ENCODE assay signal across 9 cellular contexts in genomic region chr3:155753038-155753647, GRCh38. TPM values are rescaled to one million over a fixed set of nuclear protein-coding genes. Genes with fewer than 3 reads are reported as not detected.
DNase-seq lines count a peak whose midpoint lies in the region; ATAC-seq and TF ChIP-seq lines count a peak whose summit lies in the region.
"Had no signal": no experiment of that assay in that cellular context is flagged by ENCODE, and none has a peak within 500 bp of the region (broad histone marks: within the 10 kb centered on the region; RNA-seq: fewer than 3 reads in every experiment).

No MANE protein-coding gene starts in this region.

- no peak overlapping the region for H3K27ac Mint-ChIP-seq in stimulated activated naive CD8-positive, alpha-beta T cell treated with anti-CD3 and anti-CD28 coated beads, Interleukin-15, amount 100 ng/mL, for 72 hours
- H3K27ac Mint-ChIP-seq in naive thymus-derived CD4-positive, alpha-beta T cell = peak overlapping the region in 1 of 9 donors; percentile 18
- H3K27ac Mint-ChIP-seq in mesothelial cell of epicardium = no peak overlapping the region
- H3K27ac Mint-ChIP-seq: activated naive CD8-positive, alpha-beta T cell treated with anti-CD3 and anti-CD28 coated beads, Interleukin-2, amount 10 ng/mL, durations not matched to agents 7 days and 5 days had no signal

- no peaks in the 10 kb centered on the region for H3K36me3 ChIP-seq in adipocyte (ENCODE audit: control insufficient read depth, insufficient read depth, low read length, severe bottlenecking)
- H3K36me3 ChIP-seq in naive thymus-derived CD4-positive, alpha-beta T cell (ENCODE audit: control insufficient read depth in 2 of 3, insufficient read depth in 3 of 3, low read length in 3 of 3) = no peaks in the 10 kb centered on the region
- no peaks in the 10 kb centered on the region for H3K36me3 ChIP-seq in thyroid gland

- no peak for TF ChIP-seq CTCF in mesothelial cell of epicardium (IDR thresholded peaks at IDR 0.05; ENCODE audit: unreplicated experiment)
- TF ChIP-seq CTCF in thyroid gland (IDR thresholded peaks at IDR 0.05) = peak in 3 of 6 experiments; percentile 34 to 41 (median 40)

- peak; percentile 64 for ATAC-seq in stimulated activated naive CD8-positive, alpha-beta T cell treated with anti-CD3 and anti-CD28 coated beads, Interleukin-15, amount 100 ng/mL, for 72 hours
- ATAC-seq in stimulated activated naive CD8-positive, alpha-beta T cell treated with anti-CD3 and anti-CD28 coated beads, Interleukin-15, Interleukin-2, amounts not matched to agents 100 U/mL and 50 U/mL, for 24 hours = no peak
- peak; percentile 40 for ATAC-seq in naive thymus-derived CD4-positive, alpha-beta T cell
- ATAC-seq in HG02571 (IDR thresholded peaks at IDR 0.05; ENCODE audit: unreplicated experiment) = no peak

- POLR2A ChIA-PET in naive thymus-derived CD4-positive, alpha-beta T cell (lab: Charles Lee) = no interaction called here

- H3K36me3 Mint-ChIP-seq in naive thymus-derived CD4-positive, alpha-beta T cell = no peaks in the 10 kb centered on the region
- peaks cover 2% of the 10 kb centered on the region for H3K36me3 Mint-ChIP-seq in mesothelial cell of epicardium
- H3K36me3 Mint-ChIP-seq: activated naive CD8-positive, alpha-beta T cell treated with anti-CD3 and anti-CD28 coated beads, Interleukin-2, amount 10 ng/mL, durations not matched to agents 7 days and 5 days had no signal

- H3K9ac ChIP-seq in adipocyte (ENCODE audit: low read length) = no peak overlapping the region

- H3K9me3 ChIP-seq in adipocyte (ENCODE audit: control insufficient read depth, low read length) (no peaks in the 10 kb centered on the region), thyroid gland (no peaks in the 10 kb centered on the region)
- no peaks in the 10 kb centered on the region for H3K9me3 ChIP-seq in naive thymus-derived CD4-positive, alpha-beta T cell (ENCODE audit: control insufficient read depth in 2 of 3, low read length in 3 of 3)

- DNase-seq in stimulated activated naive CD8-positive, alpha-beta T cell treated with anti-CD3 and anti-CD28 coated beads, Interleukin-15, amount 100 ng/mL, for 72 hours = no peak
- DNase-seq in stimulated activated naive CD8-positive, alpha-beta T cell treated with anti-CD3 and anti-CD28 coated beads, Interleukin-15, Interleukin-2, amounts not matched to agents 100 U/mL and 50 U/mL, for 24 hours = no peak
- DNase-seq in NAMALWA (ENCODE audit: low spot score) (peak; percentile 68), adipocyte (ENCODE audit: low read depth) (peak; percentile 66), mesothelial cell of epicardium (ENCODE audit: low spot score in 2 of 2, unreplicated experiment in 2 of 2) (no peak), thyroid gland (no peak)
- DNase-seq in naive thymus-derived CD4-positive, alpha-beta T cell = peak in 3 of 9 donors; percentile 4 to 20 (median 9)
- DNase-seq: activated naive CD8-positive, alpha-beta T cell treated with anti-CD3 and anti-CD28 coated beads, Interleukin-2, amount 10 ng/mL, durations not matched to agents 7 days and 5 days had no signal

- H3K9me3 Mint-ChIP-seq in stimulated activated naive CD8-positive, alpha-beta T cell treated with anti-CD3 and anti-CD28 coated beads, Interleukin-15, amount 100 ng/mL, for 72 hours = no peaks in the 10 kb centered on the region
- no peaks in the 10 kb centered on the region for H3K9me3 Mint-ChIP-seq in naive thymus-derived CD4-positive, alpha-beta T cell
- H3K9me3 Mint-ChIP-seq in mesothelial cell of epicardium = no peaks in the 10 kb centered on the region
- H3K9me3 Mint-ChIP-seq: activated naive CD8-positive, alpha-beta T cell treated with anti-CD3 and anti-CD28 coated beads, Interleukin-2, amount 10 ng/mL, durations not matched to agents 7 days and 5 days had no signal

- 80 to 81% methylated on average over 11 of the region's 11 CpGs for WGBS in thyroid gland, 2 donors

- no peaks in the 10 kb centered on the region for H3K4me1 Mint-ChIP-seq in stimulated activated naive CD8-positive, alpha-beta T cell treated with anti-CD3 and anti-CD28 coated beads, Interleukin-15, amount 100 ng/mL, for 72 hours
- no peaks in the 10 kb centered on the region for H3K4me1 Mint-ChIP-seq in naive thymus-derived CD4-positive, alpha-beta T cell
- H3K4me1 Mint-ChIP-seq in mesothelial cell of epicardium = peaks cover 9% of the 10 kb centered on the region
- H3K4me1 Mint-ChIP-seq: activated naive CD8-positive, alpha-beta T cell treated with anti-CD3 and anti-CD28 coated beads, Interleukin-2, amount 10 ng/mL, durations not matched to agents 7 days and 5 days had no signal

- no peak for TF ChIP-seq POLR2A in thyroid gland (IDR thresholded peaks at IDR 0.05)

- no peak overlapping the region for H3K27ac ChIP-seq in naive thymus-derived CD4-positive, alpha-beta T cell (ENCODE audit: low read depth, low read length)
- H3K27ac ChIP-seq in thyroid gland = no peak overlapping the region

- H3K4me3 Mint-ChIP-seq in stimulated activated naive CD8-positive, alpha-beta T cell treated with anti-CD3 and anti-CD28 coated beads, Interleukin-15, amount 100 ng/mL, for 72 hours = no peak overlapping the region
- H3K4me3 Mint-ChIP-seq in naive thymus-derived CD4-positive, alpha-beta T cell = no peak overlapping the region
- H3K4me3 Mint-ChIP-seq in mesothelial cell of epicardium = no peak overlapping the region
- H3K4me3 Mint-ChIP-seq: activated naive CD8-positive, alpha-beta T cell treated with anti-CD3 and anti-CD28 coated beads, Interleukin-2, amount 10 ng/mL, durations not matched to agents 7 days and 5 days had no signal

- CTCF ChIA-PET in naive thymus-derived CD4-positive, alpha-beta T cell (lab: Charles Lee) = interaction anchor here (0.6 to 0.9 kb wide), 2 partner anchors 11 to 54 kb away, joined by 3 to 4 read pairs; no protein-coding TSS in a partner anchor

- H3K4me3 ChIP-seq in adipocyte (ENCODE audit: low read length) = no peak overlapping the region
- no peak overlapping the region for H3K4me3 ChIP-seq in naive thymus-derived CD4-positive, alpha-beta T cell (ENCODE audit: low read length)
- no peak overlapping the region for H3K4me3 ChIP-seq in thyroid gland (replicated peaks in 1 of 3)

- peaks cover 3% of the 10 kb centered on the region for H3K27me3 Mint-ChIP-seq in stimulated activated naive CD8-positive, alpha-beta T cell treated with anti-CD3 and anti-CD28 coated beads, Interleukin-15, amount 100 ng/mL, for 72 hours
- peaks cover 0 to 7% (median 0%) of the 10 kb centered on the region in 5 donors for H3K27me3 Mint-ChIP-seq in naive thymus-derived CD4-positive, alpha-beta T cell
- H3K27me3 Mint-ChIP-seq in mesothelial cell of epicardium (ENCODE audit: low read depth) = no peaks in the 10 kb centered on the region

- H3K27me3 ChIP-seq in adipocyte (replicated peaks; ENCODE audit: control insufficient read depth, insufficient read depth, low read length) (no peaks in the 10 kb centered on the region), thyroid gland (no peaks in the 10 kb centered on the region)
- H3K27me3 ChIP-seq in naive thymus-derived CD4-positive, alpha-beta T cell (ENCODE audit: control insufficient read depth in 2 of 2, insufficient read depth in 2 of 2, low read length in 2 of 2) = no peaks in the 10 kb centered on the region

- peaks cover 13% of the 10 kb centered on the region for H3K4me1 ChIP-seq in adipocyte (ENCODE audit: control insufficient read depth, insufficient read depth, low read length)
- H3K4me1 ChIP-seq in naive thymus-derived CD4-positive, alpha-beta T cell (ENCODE audit: control insufficient read depth in 2 of 2, insufficient read depth in 2 of 2, low read length in 2 of 2) = no peaks in the 10 kb centered on the region
- H3K4me1 ChIP-seq in thyroid gland = no peaks in the 10 kb centered on the region

- intact Hi-C loops in naive thymus-derived CD4-positive, alpha-beta T cell (cut with micrococcal nuclease) = loop anchor here (1.0 to 5.0 kb wide), 3 partner anchors 99 to 118 kb away; partner anchors contain the start of genes GMPS (in 1 of the 2) and SLC33A1 (in 1 of the 2)
- intact Hi-C loops in thyroid gland (cut with DNase I) = loop anchor here (5.0 kb wide), 1 partner anchor 119 kb away; the partner anchor contains the start of gene GMPS

RNA-seq across cellular contexts. Expression of gene PLCH1, which starts 8.3 kb away (rescaled TPM):
- total RNA-seq in naive thymus-derived CD4-positive, alpha-beta T cell = under 1 TPM in 1 of 5 experiments, not detected in 4; 0.56 TPM
- not detected for polyA plus RNA-seq in naive thymus-derived CD4-positive, alpha-beta T cell
- total RNA-seq in mesothelial cell of epicardium (1.0 to 1.3 TPM (median 1.2 TPM) in 3 replicates), thyroid gland (10 to 100 TPM in 3 of 4 donors, 1 to 10 TPM in 1; 4.3 to 20.6 (median 14.1) TPM)

RNA-seq across cellular contexts. Expression of gene C3orf33, which starts 52.9 kb away (rescaled TPM):
- total RNA-seq in naive thymus-derived CD4-positive, alpha-beta T cell = 1 to 10 TPM; 1.1 to 4.6 (median 2.7) TPM
- 1 to 10 TPM; 3.9 to 4.3 TPM for polyA plus RNA-seq in naive thymus-derived CD4-positive, alpha-beta T cell
- total RNA-seq in mesothelial cell of epicardium (5.8 to 6.5 TPM (median 6.2 TPM) in 3 replicates), thyroid gland (10 to 100 TPM in 2 of 4 donors, 1 to 10 TPM in 2; 8.9 to 16.3 (median 10.7) TPM)

Comparison
In these comparisons a context has a peak if more than half of its experiments do, and no peak if none do; other contexts are left out.
1. ATAC-seq: peak in stimulated activated naive CD8-positive, alpha-beta T cell treated with anti-CD3 and anti-CD28 coated beads, Interleukin-15, amount 100 ng/mL, for 72 hours (single experiment) and naive thymus-derived CD4-positive, alpha-beta T cell (single experiment); none in stimulated activated naive CD8-positive, alpha-beta T cell treated with anti-CD3 and anti-CD28 coated beads, Interleukin-15, Interleukin-2, amounts not matched to agents 100 U/mL and 50 U/mL, for 24 hours (single experiment) and HG02571 (single experiment).
2. DNase-seq: peak in NAMALWA (single experiment) and adipocyte (single experiment); none in stimulated activated naive CD8-positive, alpha-beta T cell treated with anti-CD3 and anti-CD28 coated beads, Interleukin-15, amount 100 ng/mL, for 72 hours (0 of 2), stimulated activated naive CD8-positive, alpha-beta T cell treated with anti-CD3 and anti-CD28 coated beads, Interleukin-15, Interleukin-2, amounts not matched to agents 100 U/mL and 50 U/mL, for 24 hours (single experiment), mesothelial cell of epicardium (0 of 2) and thyroid gland (0 of 2).